In the genomic region with DNA sequence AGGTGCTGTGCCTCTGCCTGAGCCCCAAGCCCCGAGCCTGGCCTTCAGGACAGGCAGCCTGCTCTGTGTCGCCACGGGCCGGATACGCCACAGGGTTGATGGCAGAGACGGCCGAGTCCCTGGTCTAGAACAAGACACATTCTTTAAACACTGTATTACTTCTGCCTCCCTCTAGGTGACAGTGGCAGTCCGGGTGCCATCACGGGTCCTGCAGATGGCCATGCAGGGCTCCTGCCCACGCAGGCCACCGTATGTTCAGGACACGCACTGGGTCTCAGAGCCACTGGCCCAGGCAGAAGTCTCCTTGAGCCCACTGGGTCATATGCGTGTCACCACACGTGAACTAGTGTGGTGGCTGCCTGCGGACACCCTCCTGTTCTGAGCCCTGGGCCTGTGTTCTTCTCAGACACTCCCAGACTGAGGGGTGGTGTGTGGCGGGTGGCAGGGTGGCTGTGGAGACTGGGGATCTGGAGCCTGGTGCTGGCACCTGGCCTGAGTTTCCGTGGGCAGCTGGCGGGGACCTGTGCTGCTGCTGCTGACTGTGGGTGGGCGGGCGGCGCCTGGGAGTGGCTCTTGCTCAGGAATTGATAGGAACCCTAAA, we compare ENCODE assay signal across 7 cellular contexts. TPM values are rescaled to one million over a fixed set of nuclear protein-coding genes. Genes with fewer than 3 reads are reported as not detected.
A peak's percentile ranks its signal among the peaks of the same experiment; 100 is the strongest.
DNase-seq lines count a peak whose midpoint lies in the region; ATAC-seq and TF ChIP-seq lines count a peak whose summit lies in the region.
"Had no signal": no experiment of that assay in that cellular context is flagged by ENCODE, and none has a peak within 500 bp of the region (broad histone marks: within the 10 kb centered on the region; RNA-seq: fewer than 3 reads in every experiment).

No MANE protein-coding gene starts in this region.

- no peak overlapping the region for H3K4me3 Mint-ChIP-seq in osteocyte (ENCODE audit: unreplicated experiment)
- no peak overlapping the region for H3K4me3 Mint-ChIP-seq in stimulated activated naive CD8-positive, alpha-beta T cell treated with anti-CD3 and anti-CD28 coated beads, Interleukin-15, amount 100 ng/mL, for 72 hours

- no peak for TF ChIP-seq CTCF in osteocyte (IDR thresholded peaks at IDR 0.05)

- ATAC-seq in stimulated activated naive CD8-positive, alpha-beta T cell treated with anti-CD3 and anti-CD28 coated beads, Interleukin-15, amount 100 ng/mL, for 72 hours = no peak

- no peaks in the 10 kb centered on the region for H3K27me3 Mint-ChIP-seq in osteocyte (ENCODE audit: unreplicated experiment)
- no peaks in the 10 kb centered on the region for H3K27me3 Mint-ChIP-seq in stimulated activated naive CD8-positive, alpha-beta T cell treated with anti-CD3 and anti-CD28 coated beads, Interleukin-15, amount 100 ng/mL, for 72 hours

- peak overlapping the region; percentile 38 for H3K27ac Mint-ChIP-seq in osteocyte (ENCODE audit: unreplicated experiment)
- H3K27ac Mint-ChIP-seq in stimulated activated naive CD8-positive, alpha-beta T cell treated with anti-CD3 and anti-CD28 coated beads, Interleukin-15, amount 100 ng/mL, for 72 hours = peak overlapping the region in 1 of 2 donors; percentile 67

- peaks cover 5% of the 10 kb centered on the region for H3K36me3 Mint-ChIP-seq in osteocyte (ENCODE audit: unreplicated experiment)

- peak; percentile 14 for DNase-seq in NCI-H2171 treated with DMSO at 0.1 percent for 48 hours (lab: John Stamatoyannopoulos, UW)
- DNase-seq in NCI-H2171 (lab: John Stamatoyannopoulos, UW) = no peak
- DNase-seq in SHP77 treated with DMSO at 0.1 percent for 48 hours (lab: John Stamatoyannopoulos, UW) = peak; percentile 13
- DNase-seq in osteocyte (ENCODE audit: extremely low spot score, unreplicated experiment) = no peak
- DNase-seq in stimulated activated naive CD8-positive, alpha-beta T cell treated with anti-CD3 and anti-CD28 coated beads, Interleukin-15, amount 100 ng/mL, for 72 hours = no peak
- no peak for DNase-seq in NCI-H146 treated with DMSO at 0.1 percent for 48 hours (lab: John Stamatoyannopoulos, UW; ENCODE audit: unreplicated experiment)
- DNase-seq: NCI-H1092 treated with DMSO at 0.1 percent for 48 hours had no signal

- H3K9me3 Mint-ChIP-seq in osteocyte (ENCODE audit: unreplicated experiment) = no peaks in the 10 kb centered on the region
- H3K9me3 Mint-ChIP-seq in stimulated activated naive CD8-positive, alpha-beta T cell treated with anti-CD3 and anti-CD28 coated beads, Interleukin-15, amount 100 ng/mL, for 72 hours = no peaks in the 10 kb centered on the region

- peaks cover 17% of the 10 kb centered on the region for H3K4me1 Mint-ChIP-seq in osteocyte (ENCODE audit: unreplicated experiment)
- peaks cover 42% of the 10 kb centered on the region for H3K4me1 Mint-ChIP-seq in stimulated activated naive CD8-positive, alpha-beta T cell treated with anti-CD3 and anti-CD28 coated beads, Interleukin-15, amount 100 ng/mL, for 72 hours

RNA-seq across cellular contexts. Expression of gene PLEKHJ1, which starts 4.4 kb away (rescaled TPM):
- 40.7 and 45.7 TPM in 2 replicates for total RNA-seq in osteocyte

RNA-seq across cellular contexts. Expression of gene SF3A2, which starts 4.9 kb away (rescaled TPM):
- 101 and 102 TPM in 2 replicates for total RNA-seq in osteocyte

RNA-seq across cellular contexts. Expression of gene AMH, which starts 17.4 kb away (rescaled TPM):
- total RNA-seq in osteocyte = 14.3 and 16.4 TPM in 2 replicates

RNA-seq across cellular contexts. Expression of gene JSRP1, which starts 24.5 kb away (rescaled TPM):
- total RNA-seq in osteocyte = not detected in 2 replicates

RNA-seq across cellular contexts. Expression of gene PEAK3, which starts 50.3 kb away (rescaled TPM):
- 0.44 and 0.51 TPM in 2 replicates for total RNA-seq in osteocyte

Comparison
In these comparisons a context has a peak if more than half of its experiments do, and no peak if none do; other contexts are left out.
1. DNase-seq: peak in NCI-H2171 treated with DMSO at 0.1 percent for 48 hours (single experiment) and SHP77 treated with DMSO at 0.1 percent for 48 hours (single experiment); none in NCI-H2171 (single experiment), osteocyte (single experiment), stimulated activated naive CD8-positive, alpha-beta T cell treated with anti-CD3 and anti-CD28 coated beads, Interleukin-15, amount 100 ng/mL, for 72 hours (0 of 2) and NCI-H146 treated with DMSO at 0.1 percent for 48 hours (single experiment).